ENCODE assay signal across 8 cellular contexts in genomic region chr9:137223078-137224040, GRCh38. TPM values are rescaled to one million over a fixed set of nuclear protein-coding genes. Genes with fewer than 3 reads are reported as not detected.
A peak's percentile ranks its signal among the peaks of the same experiment; 100 is the strongest.
DNase-seq lines count a peak whose midpoint lies in the region; ATAC-seq and TF ChIP-seq lines count a peak whose summit lies in the region.

No MANE protein-coding gene starts in this region.

- H3K4me1 Mint-ChIP-seq in activated T-cell treated with anti-CD3 and anti-CD28 coated beads, Interleukin-2, amount 50 U/mL, for 4 hours (ENCODE audit: low read depth): peaks cover 8% of the 10 kb centered on the region

- H3K4me2 ChIP-seq in PC-9: peak overlapping the region; percentile 99

- H3K4me3 ChIP-seq in PC-9: peak overlapping the region; percentile 90
- H3K4me3 ChIP-seq in muscle layer of colon (ENCODE audit: low read depth in 1 of 2, low read length in 2 of 2): peak overlapping the region; percentile 73 to 84

- CTCF ChIA-PET in PC-9 (lab: Charles Lee): interaction anchor here (0.6 to 0.9 kb wide), 5 partner anchors 13 to 222 kb away, joined by 3 to 8 read pairs (median 5); no protein-coding TSS in a partner anchor

- intact Hi-C loops in PC-9 (cut with micrococcal nuclease; ENCODE audit: unreplicated experiment): loop anchor here (1.0 kb wide), 1 partner anchor 25 kb away; no protein-coding TSS in a partner anchor

- no peaks in the 10 kb centered on the region for H3K9me3 ChIP-seq in PC-9 (ENCODE audit: insufficient read depth, low read depth)
- H3K9me3 ChIP-seq in muscle layer of colon (ENCODE audit: low read length): no peaks in the 10 kb centered on the region

- DNase-seq in DMS53 treated with DMSO at 0.1 percent for 48 hours (lab: John Stamatoyannopoulos, UW; ENCODE audit: unreplicated experiment) (peak; percentile 93), KBM-7 (peak; percentile 96), PC-9 (peak; percentile 95 to 99)
- DNase-seq in activated T-cell treated with anti-CD3 and anti-CD28 coated beads, Interleukin-2, amount 50 U/mL, for 4 hours: peak; percentile 98
- peak; percentile 92 to 96 for DNase-seq in stimulated activated CD8-positive, alpha-beta memory T cell treated with anti-CD3 and anti-CD28 coated beads, Interleukin-7, amount 100 ng/mL, for 1 hour (ENCODE audit: low read depth in 2 of 2)

- H3K27me3 ChIP-seq in PC-9 (ENCODE audit: insufficient read depth, low read depth) (no peaks in the 10 kb centered on the region), muscle layer of colon (ENCODE audit: control insufficient read depth in 1 of 2, insufficient read depth in 2 of 2, low read length in 2 of 2) (peaks cover 0 to 14% of the 10 kb centered on the region in 2 donors)

- no peak for TF ChIP-seq CTCF in PC-9 (conservative IDR thresholded peaks at IDR 0.05)

- ATAC-seq in GM21723 (IDR thresholded peaks at IDR 0.05; ENCODE audit: unreplicated experiment) (peak; percentile 64), esophagus mucosa (peak; percentile 67)
- peak; percentile 90 to 91 for ATAC-seq in activated T-cell treated with anti-CD3 and anti-CD28 coated beads, Interleukin-2, amount 50 U/mL, for 4 hours

- peak overlapping the region; percentile 79 for H3K27ac ChIP-seq in PC-9
- H3K27ac ChIP-seq in muscle layer of colon (ENCODE audit: low read depth, low read length): peak overlapping the region; percentile 86

- peak overlapping the region; percentile 81 for H2AFZ ChIP-seq in PC-9

- POLR2A ChIA-PET in PC-9 (lab: Charles Lee; ENCODE audit: unreplicated experiment): interaction anchor here (0.6 to 1.8 kb wide), 10 partner anchors 13 to 433 kb away, joined by 3 to 18 read pairs (median 11); partner anchors contain the start of genes ANAPC2, SSNA1 and TUBB4B

- H3K27me3 Mint-ChIP-seq in activated T-cell treated with anti-CD3 and anti-CD28 coated beads, Interleukin-2, amount 50 U/mL, for 4 hours (ENCODE audit: low read depth): peaks cover 3% of the 10 kb centered on the region

- H3K36me3 ChIP-seq in PC-9 (ENCODE audit: low read depth) (no peaks in the 10 kb centered on the region), muscle layer of colon (ENCODE audit: insufficient read depth, low read length) (no peaks in the 10 kb centered on the region)

- peak overlapping the region; percentile 78 for H3K9ac ChIP-seq in muscle layer of colon (ENCODE audit: low read length)

- no TSS peak for BruUV-seq in PC-9 (replicated peaks; lab: Mats Ljungman, UMichigan)

- H3K4me3 Mint-ChIP-seq in activated T-cell treated with anti-CD3 and anti-CD28 coated beads, Interleukin-2, amount 50 U/mL, for 4 hours: peak overlapping the region; percentile 79

- H3K9me2 ChIP-seq in PC-9 (ENCODE audit: insufficient read depth): no peaks in the 10 kb centered on the region

- H3F3A ChIP-seq in PC-9 (ENCODE audit: insufficient read depth, low read depth): peaks cover 65% of the 10 kb centered on the region

- in situ Hi-C loops in KBM-7 (cut with MboI; ENCODE audit: low pct_unique_long_range_greater_than_20kb, low sequenced_read_pairs): no loop called here

- H4K20me1 ChIP-seq in PC-9 (ENCODE audit: insufficient read depth): no peaks in the 10 kb centered on the region

- H3K79me2 ChIP-seq in PC-9 (ENCODE audit: low read depth): peaks cover 7% of the 10 kb centered on the region; the same call in 1 of the 2 replicates

- no peaks in the 10 kb centered on the region for H3K36me3 Mint-ChIP-seq in activated T-cell treated with anti-CD3 and anti-CD28 coated beads, Interleukin-2, amount 50 U/mL, for 4 hours (ENCODE audit: insufficient read depth)

- H3K4me1 ChIP-seq in PC-9 (replicated peaks; ENCODE audit: insufficient read depth) (peaks cover 54% of the 10 kb centered on the region), muscle layer of colon (ENCODE audit: insufficient read depth, low read length) (peaks cover 5% of the 10 kb centered on the region)

- no peaks in the 10 kb centered on the region for H3K9me3 Mint-ChIP-seq in activated T-cell treated with anti-CD3 and anti-CD28 coated beads, Interleukin-2, amount 50 U/mL, for 4 hours

RNA-seq across cellular contexts. Expression of gene RNF208, which starts 1.3 kb away (rescaled TPM):
- 31.3 and 38.0 TPM in 2 replicates for total RNA-seq in PC-9 (2021)
- 1 to 10 TPM; 3.3 to 6.0 (median 4.4) TPM for total RNA-seq in activated T-cell treated with anti-CD3 and anti-CD28 coated beads, Interleukin-2, amount 50 U/mL, for 4 hours
- 11.2 TPM for total RNA-seq in esophagus mucosa

RNA-seq across cellular contexts. Expression of gene CYSRT1, which starts 1.6 kb away (rescaled TPM):
- total RNA-seq in PC-9 (2021): 9.0 and 15.2 TPM in 2 replicates
- total RNA-seq in activated T-cell treated with anti-CD3 and anti-CD28 coated beads, Interleukin-2, amount 50 U/mL, for 4 hours: under 1 TPM in 2 of 3 donors, not detected in 1; 0.46 to 0.50 TPM
- 156 TPM for total RNA-seq in esophagus mucosa

RNA-seq across cellular contexts. Expression of gene RNF224, which starts 3.9 kb away (rescaled TPM):
- total RNA-seq in PC-9 (2021) (3.9 and 4.7 TPM in 2 replicates), esophagus mucosa (2.7 TPM)
- total RNA-seq in activated T-cell treated with anti-CD3 and anti-CD28 coated beads, Interleukin-2, amount 50 U/mL, for 4 hours: not detected

RNA-seq across cellular contexts. Expression of gene SLC34A3, which starts 7.3 kb away (rescaled TPM):
- total RNA-seq in PC-9 (2021): 1.4 and 2.5 TPM in 2 replicates
- total RNA-seq in activated T-cell treated with anti-CD3 and anti-CD28 coated beads, Interleukin-2, amount 50 U/mL, for 4 hours: not detected
- 0.68 TPM for total RNA-seq in esophagus mucosa

RNA-seq across cellular contexts. Expression of gene TUBB4B, which starts 17.7 kb away (rescaled TPM):
- total RNA-seq in PC-9 (2021) (441 and 494 TPM in 2 replicates), esophagus mucosa (321 TPM)
- total RNA-seq in activated T-cell treated with anti-CD3 and anti-CD28 coated beads, Interleukin-2, amount 50 U/mL, for 4 hours: 100 to 1,000 TPM; 345 to 383 (median 380) TPM

Comparison
In these comparisons a context has a peak if more than half of its experiments do, and no peak if none do; other contexts are left out.
1. Peak in every context shown above with its lines: DNase-seq, ATAC-seq, H3K4me3 ChIP-seq and H3K27ac ChIP-seq.